ENCODE assay signal across 15 cellular contexts in the genomic region with DNA sequence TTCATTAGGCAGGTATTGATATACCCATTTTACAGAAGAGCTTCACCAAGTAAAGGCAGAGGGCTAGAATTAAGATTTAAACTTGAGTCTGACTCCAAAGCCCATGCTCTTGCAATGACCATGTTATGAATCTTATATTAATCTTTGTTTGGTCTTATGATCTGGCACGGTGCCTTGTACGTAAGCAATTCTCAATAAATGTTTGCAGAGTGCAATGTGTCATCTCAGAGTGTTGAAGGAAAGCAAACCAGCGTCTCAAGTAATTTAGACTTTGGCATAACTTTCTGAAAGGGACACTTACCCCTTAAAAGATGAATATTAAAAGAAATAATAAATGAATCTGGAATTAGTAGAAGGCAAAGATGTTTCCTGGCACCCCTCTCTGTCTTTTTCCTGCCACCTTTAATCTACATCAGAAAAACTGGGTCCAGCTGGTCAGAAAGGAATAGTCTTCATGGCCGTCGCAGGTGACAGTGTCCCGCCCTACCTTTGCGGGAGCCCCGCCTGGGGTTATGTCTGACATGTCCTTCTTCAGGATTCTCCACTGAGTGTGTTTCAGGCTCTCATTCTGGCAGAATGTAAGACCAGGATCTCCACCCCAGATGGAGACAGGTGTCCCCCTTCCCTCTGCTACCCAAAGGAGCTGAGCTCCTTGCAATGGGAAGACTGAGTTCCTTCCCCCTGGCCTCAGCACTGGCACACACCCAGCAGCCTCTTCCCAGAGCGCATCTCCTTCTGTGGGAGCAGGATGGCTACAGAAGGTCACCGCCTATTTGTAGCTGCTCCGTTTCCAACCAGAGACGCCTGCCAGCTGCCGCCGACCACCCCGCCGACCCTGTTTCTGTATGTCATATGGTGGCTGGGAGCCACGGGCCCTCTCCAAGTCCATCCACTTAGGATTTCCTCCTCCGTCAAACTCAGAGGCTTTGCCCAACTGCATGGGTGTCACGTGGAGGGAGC.
DNase-seq lines count a peak whose midpoint lies in the region; ATAC-seq, FAIRE-seq and TF ChIP-seq lines count a peak whose summit lies in the region.
"Had no signal": no experiment of that assay in that cellular context is flagged by ENCODE, and none has a peak within 500 bp of the region (broad histone marks: within the 10 kb centered on the region; RNA-seq: fewer than 3 reads in every experiment).

No MANE protein-coding gene starts in this region.

- BruUV-seq in HepG2 (replicated peaks; lab: Mats Ljungman, UMichigan) = no TSS peak

- no peak overlapping the region for H3K4me2 ChIP-seq in HepG2 (ENCODE audit: low read depth, low read length)

- POLR2A ChIA-PET in HepG2 (lab: Yijun Ruan, JAX) = no interaction called here

- H3K36me3 ChIP-seq in liver (ENCODE audit: control insufficient read depth in 4 of 4, insufficient read depth in 3 of 4, low read depth in 1 of 4, low read length in 3 of 4) (no peaks in the 10 kb centered on the region), HepG2 (replicated peaks in 1 of 2; ENCODE audit: control insufficient read depth in 1 of 2, insufficient read depth in 2 of 2, low read length in 2 of 2) (no peaks in the 10 kb centered on the region), esophagus squamous epithelium (no peaks in the 10 kb centered on the region)

- TF ChIP-seq CTCF in liver (IDR thresholded peaks at IDR 0.05; ENCODE audit: low read depth, low read length, missing input control) (no peak), HepG2 (CRISPR knock-in tag; IDR thresholded peaks at IDR 0.05) (no peak), esophagus squamous epithelium (IDR thresholded peaks at IDR 0.05) (no peak)

- H3K79me2 ChIP-seq in HepG2 (ENCODE audit: insufficient read depth, low read length) = no peaks in the 10 kb centered on the region

- no peak for TF ChIP-seq RAD21 in liver (IDR thresholded peaks at IDR 0.05)
- TF ChIP-seq RAD21 in HepG2 (CRISPR knock-in tag; IDR thresholded peaks at IDR 0.05) = no peak

- DNase-seq in HepG2 (ENCODE audit: low spot score) = no peak
- DNase-seq in esophagus squamous epithelium (lab: John Stamatoyannopoulos, UW) = no peak
- peak; percentile 56 for DNase-seq in myocyte (ENCODE audit: low read depth)
- no peak for DNase-seq in NCI-H187 (lab: John Stamatoyannopoulos, UW)
- no peak for DNase-seq in NCI-H1694 (lab: John Stamatoyannopoulos, UW)
- DNase-seq in RCC 7860 (ENCODE audit: low spot score) = no peak
- DNase-seq: activated CD4-positive, CD25-positive, alpha-beta regulatory T cell treated with anti-CD3 and anti-CD28 coated beads, Interleukin-2, amount 50 U/mL, for 72 hours; activated naive CD8-positive, alpha-beta T cell treated with anti-CD3 and anti-CD28 coated beads, Interleukin-2, amount 50 U/mL, for 24 hours; COR-L47; NCI-H1092 treated with DMSO at 0.1 percent for 48 hours; NCI-H2227 treated with DMSO at 0.1 percent for 48 hours; nephron progenitor cell; T-cell had no signal

- H4K20me1 ChIP-seq in HepG2 (ENCODE audit: insufficient read depth, low read length) = no peaks in the 10 kb centered on the region

- in situ Hi-C loops in HepG2 (cut with HindIII; ENCODE audit: extremely low pct_ligation_motif_present, low pct_unique_long_range_greater_than_20kb) = no loop called here

- H3K4me3 ChIP-seq in liver (ENCODE audit: low read depth in 1 of 3, low read length in 3 of 3) (no peak overlapping the region), HepG2 (replicated peaks in 1 of 3; ENCODE audit: insufficient read depth in 1 of 3, low read depth in 2 of 3, low read length in 3 of 3) (no peak overlapping the region), esophagus squamous epithelium (peak overlapping the region in 1 of 4 donors; percentile 33)

- H3K9me3 ChIP-seq in liver (ENCODE audit: control insufficient read depth in 4 of 4, low read length in 3 of 4) (no peaks in the 10 kb centered on the region), HepG2 (ENCODE audit: low read length) (no peaks in the 10 kb centered on the region), esophagus squamous epithelium (no peaks in the 10 kb centered on the region)

- H3K27me3 ChIP-seq in liver (ENCODE audit: control insufficient read depth in 4 of 4, insufficient read depth in 4 of 4, low read length in 3 of 4) (no peaks in the 10 kb centered on the region), HepG2 (ENCODE audit: control insufficient read depth in 1 of 2, insufficient read depth in 2 of 2, low read length in 2 of 2) (peaks cover 0 to 29% of the 10 kb centered on the region in 2 experiments; a peak in 4 of 5 replicates), esophagus squamous epithelium (no peaks in the 10 kb centered on the region)

- H3K9ac ChIP-seq in liver (ENCODE audit: low read depth in 1 of 2, low read length in 2 of 2) (no peak overlapping the region), HepG2 (ENCODE audit: insufficient read depth, low read depth, low read length) (no peak overlapping the region)

- ATAC-seq in HepG2 = no peak
- ATAC-seq in HG02852 (IDR thresholded peaks at IDR 0.05; ENCODE audit: unreplicated experiment) = no peak
- ATAC-seq: activated naive CD8-positive, alpha-beta T cell treated with anti-CD3 and anti-CD28 coated beads, Interleukin-2, amount 50 U/mL, for 24 hours; T-cell had no signal

- intact Hi-C loops in HepG2 (cut with micrococcal nuclease; ENCODE audit: unreplicated experiment) = no loop called here
- intact Hi-C loops in esophagus squamous epithelium (cut with DNase I) = no loop called here

- FAIRE-seq in HepG2 (lab: Jason Lieb, UNC) (no peak), RCC 7860 (lab: Jason Lieb, UNC) (no peak)

- TF ChIP-seq POLR2A in HepG2 (IDR thresholded peaks at IDR 0.05; ENCODE audit: insufficient read depth in 1 of 2, low read depth in 2 of 2, low read length in 2 of 2) (no peak), esophagus squamous epithelium (IDR thresholded peaks at IDR 0.05) (no peak)

- H3K27ac ChIP-seq in liver (ENCODE audit: low read depth in 1 of 2, low read length in 2 of 2) = peak overlapping the region in 1 of 2 donors; percentile 1
- no peak overlapping the region for H3K27ac ChIP-seq in HepG2 (ENCODE audit: extremely low read length, insufficient read depth, low read length)
- H3K27ac ChIP-seq in esophagus squamous epithelium = peak overlapping the region; percentile 22 to 62 (median 31)

- 70% methylated on average over 19 of the region's 19 CpGs for WGBS in liver
- WGBS in HepG2 (ENCODE audit: low lambda C conversion rate) = 64% methylated on average over 19 of the region's 19 CpGs
- 55 to 65% methylated on average over 11 to 19 of the region's 19 CpGs for WGBS in esophagus squamous epithelium, 2 donors

- no peak for TF ChIP-seq EP300 in HepG2 (IDR thresholded peaks at IDR 0.05; ENCODE audit: low read depth in 2 of 2, low read length in 2 of 2)
- no peak for TF ChIP-seq EP300 in HepG2 (CRISPR knock-in tag; IDR thresholded peaks at IDR 0.05; ENCODE audit: borderline replicate concordance)

- no peak overlapping the region for H2AFZ ChIP-seq in HepG2 (ENCODE audit: low read length)

- H3K4me1 ChIP-seq in liver (ENCODE audit: control insufficient read depth in 4 of 4, insufficient read depth in 4 of 4, low read length in 3 of 4) (no peaks in the 10 kb centered on the region), HepG2 (ENCODE audit: insufficient read depth, low read length) (0 out of 2 replicates have a peak, but pooled peaks cover 6% of the 10 kb centered on the region), esophagus squamous epithelium (peaks cover 13 to 25% (median 19%) of the 10 kb centered on the region in 3 donors)

- CTCF ChIA-PET in HepG2 (lab: Yijun Ruan, JAX; ENCODE audit: low intra/inter-chr PET ratio, low total read pairs) = no interaction called here

TF ChIP-seq in liver, 16 proteins besides CTCF, POLR2A, EP300 and RAD21:
- TF ChIP-seq GABPA (IDR thresholded peaks at IDR 0.05 in 1 of 2, conservative IDR thresholded peaks at IDR 0.05 in 1 of 2) (no peak), HNF4G (IDR thresholded peaks at IDR 0.05) (no peak), YY1 (IDR thresholded peaks at IDR 0.05) (no peak), TAF1 (conservative IDR thresholded peaks at IDR 0.05) (no peak), NR2F2 (IDR thresholded peaks at IDR 0.05) (peak; percentile 35)
TF ChIP-seq in liver: peak in this region for 1.

TF ChIP-seq in HepG2, 621 proteins besides CTCF, POLR2A, EP300 and RAD21 (continues in another document):
- TF ChIP-seq ZFP62 (CRISPR knock-in tag; IDR thresholded peaks at IDR 0.05) (no peak), RARG (CRISPR knock-in tag; IDR thresholded peaks at IDR 0.05; ENCODE audit: low read depth) (no peak), CAMTA2 (CRISPR knock-in tag; IDR thresholded peaks at IDR 0.05; ENCODE audit: borderline replicate concordance) (no peak), CHD2 (IDR thresholded peaks at IDR 0.05; ENCODE audit: low read depth, low read length) (no peak), GLMP (CRISPR knock-in tag; IDR thresholded peaks at IDR 0.05; ENCODE audit: borderline replicate concordance) (no peak), ATF3 (CRISPR knock-in tag; IDR thresholded peaks at IDR 0.05) (no peak), PRPF4 (IDR thresholded peaks at IDR 0.05; ENCODE audit: low read depth, low read length, poor library complexity, severe bottlenecking) (no peak), ZFP36L1 (CRISPR knock-in tag; IDR thresholded peaks at IDR 0.05) (no peak)
- TF ChIP-seq, protein P1, sequence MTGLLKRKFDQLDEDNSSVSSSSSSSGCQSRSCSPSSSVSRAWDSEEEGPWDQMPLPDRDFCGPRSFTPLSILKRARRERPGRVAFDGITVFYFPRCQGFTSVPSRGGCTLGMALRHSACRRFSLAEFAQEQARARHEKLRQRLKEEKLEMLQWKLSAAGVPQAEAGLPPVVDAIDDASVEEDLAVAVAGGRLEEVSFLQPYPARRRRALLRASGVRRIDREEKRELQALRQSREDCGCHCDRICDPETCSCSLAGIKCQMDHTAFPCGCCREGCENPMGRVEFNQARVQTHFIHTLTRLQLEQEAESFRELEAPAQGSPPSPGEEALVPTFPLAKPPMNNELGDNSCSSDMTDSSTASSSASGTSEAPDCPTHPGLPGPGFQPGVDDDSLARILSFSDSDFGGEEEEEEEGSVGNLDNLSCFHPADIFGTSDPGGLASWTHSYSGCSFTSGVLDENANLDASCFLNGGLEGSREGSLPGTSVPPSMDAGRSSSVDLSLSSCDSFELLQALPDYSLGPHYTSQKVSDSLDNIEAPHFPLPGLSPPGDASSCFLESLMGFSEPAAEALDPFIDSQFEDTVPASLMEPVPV (CRISPR knock-in tag; IDR thresholded peaks at IDR 0.05) = no peak
